ENCODE assay signal across 10 cellular contexts in genomic region chr19:10815969-10816635, GRCh38. TPM values are rescaled to one million over a fixed set of nuclear protein-coding genes. Genes with fewer than 3 reads are reported as not detected.
DNase-seq lines count a peak whose midpoint lies in the region; ATAC-seq and TF ChIP-seq lines count a peak whose summit lies in the region.
"Had no signal": no experiment of that assay in that cellular context is flagged by ENCODE, and none has a peak within 500 bp of the region (broad histone marks: within the 10 kb centered on the region; RNA-seq: fewer than 3 reads in every experiment).

No MANE protein-coding gene starts in this region.

- H3K27ac ChIP-seq in thyroid gland = peak overlapping the region in 2 of 3 donors; percentile 68 to 70

- no peak for DNase-seq in activated naive CD4-positive, alpha-beta T cell treated with anti-CD3 and anti-CD28 coated beads for 36 hours
- DNase-seq in activated naive CD4-positive, alpha-beta T cell (lab: John Stamatoyannopoulos, UW) = no peak
- no peak for DNase-seq in mesothelial cell of epicardium (ENCODE audit: low spot score in 2 of 2, unreplicated experiment in 2 of 2)
- no peak for DNase-seq in thyroid gland
- no peak for DNase-seq in NCI-H2029 treated with DMSO at 0.1 percent for 48 hours (lab: John Stamatoyannopoulos, UW)
- DNase-seq: AML-193 had no signal

- peaks cover 0 to 4% of the 10 kb centered on the region in 2 donors for H3K4me1 ChIP-seq in thyroid gland

- no peaks in the 10 kb centered on the region for H3K27me3 ChIP-seq in thyroid gland

- peaks cover 6% of the 10 kb centered on the region for H3K4me1 Mint-ChIP-seq in activated naive CD4-positive, alpha-beta T cell treated with anti-CD3 and anti-CD28 coated beads for 36 hours (ENCODE audit: low read depth)
- H3K4me1 Mint-ChIP-seq in brain (no peaks in the 10 kb centered on the region), mesothelial cell of epicardium (peaks cover 8% of the 10 kb centered on the region)

- no peak for TF ChIP-seq CTCF in brain (conservative IDR thresholded peaks at IDR 0.05)
- no peak for TF ChIP-seq CTCF in mesothelial cell of epicardium (IDR thresholded peaks at IDR 0.05; ENCODE audit: unreplicated experiment)
- TF ChIP-seq CTCF in thyroid gland (IDR thresholded peaks at IDR 0.05) = no peak

- H3K36me3 ChIP-seq in thyroid gland = peaks cover 15 to 23% of the 10 kb centered on the region in 2 donors

- H3K27ac Mint-ChIP-seq in activated naive CD4-positive, alpha-beta T cell treated with anti-CD3 and anti-CD28 coated beads for 36 hours = peak overlapping the region; percentile 53
- H3K27ac Mint-ChIP-seq in brain (peak overlapping the region in 4 of 5 experiments; percentile 37 to 89 (median 60)), mesothelial cell of epicardium (peak overlapping the region; percentile 96)
- H3K27ac Mint-ChIP-seq: activated T-helper 1 cell treated with anti-CD3 and anti-CD28 coated beads, Interleukin-12 subunit alpha, Interleukin-12 subunit beta, Interleukin-2, Interleukin-4 antibody, amounts not matched to agents 30 ng/mL and 10 ng/mL and 1 ng/mL, durations not matched to agents 14 hours and 24 hours and 36 hours had no signal

- peak overlapping the region in 1 of 3 donors; percentile 14 for H3K4me3 ChIP-seq in thyroid gland (replicated peaks in 1 of 3)

- 77 to 92% methylated on average over 8 to 13 of the region's 20 CpGs for WGBS in thyroid gland, 2 donors

- no peaks in the 10 kb centered on the region for H3K9me3 Mint-ChIP-seq in activated naive CD4-positive, alpha-beta T cell treated with anti-CD3 and anti-CD28 coated beads for 36 hours
- H3K9me3 Mint-ChIP-seq in brain (peaks cover 0 to 2% (median 0%) of the 10 kb centered on the region in 5 experiments), mesothelial cell of epicardium (no peaks in the 10 kb centered on the region)
- H3K9me3 Mint-ChIP-seq: activated T-helper 1 cell treated with anti-CD3 and anti-CD28 coated beads, Interleukin-12 subunit alpha, Interleukin-12 subunit beta, Interleukin-2, Interleukin-4 antibody, amounts not matched to agents 30 ng/mL and 10 ng/mL and 1 ng/mL, durations not matched to agents 14 hours and 24 hours and 36 hours had no signal

- ATAC-seq in GM21381 (IDR thresholded peaks at IDR 0.05; ENCODE audit: unreplicated experiment) = no peak
- no peak for ATAC-seq in HG03025 (IDR thresholded peaks at IDR 0.05; ENCODE audit: low FRiP score, unreplicated experiment)

- H3K4me3 Mint-ChIP-seq in activated naive CD4-positive, alpha-beta T cell treated with anti-CD3 and anti-CD28 coated beads for 36 hours = no peak overlapping the region
- H3K4me3 Mint-ChIP-seq in brain (peak overlapping the region in 3 of 5 experiments; percentile 52 to 77 (median 57)), mesothelial cell of epicardium (peak overlapping the region; percentile 64)
- H3K4me3 Mint-ChIP-seq: activated T-helper 1 cell treated with anti-CD3 and anti-CD28 coated beads, Interleukin-12 subunit alpha, Interleukin-12 subunit beta, Interleukin-2, Interleukin-4 antibody, amounts not matched to agents 30 ng/mL and 10 ng/mL and 1 ng/mL, durations not matched to agents 14 hours and 24 hours and 36 hours had no signal

- intact Hi-C loops in activated naive CD4-positive, alpha-beta T cell treated with anti-CD3 and anti-CD28 coated beads for 36 hours (cut with micrococcal nuclease) = no loop called here
- intact Hi-C loops in thyroid gland (cut with DNase I) = no loop called here

- CTCF ChIA-PET in activated naive CD4-positive, alpha-beta T cell treated with anti-CD3 and anti-CD28 coated beads for 36 hours (lab: Charles Lee) = no interaction called here

- peaks cover 17% of the 10 kb centered on the region for H3K36me3 Mint-ChIP-seq in activated naive CD4-positive, alpha-beta T cell treated with anti-CD3 and anti-CD28 coated beads for 36 hours (ENCODE audit: low read depth)
- H3K36me3 Mint-ChIP-seq in brain (peaks cover 42% of the 10 kb centered on the region), mesothelial cell of epicardium (peaks cover 31% of the 10 kb centered on the region)

- no peaks in the 10 kb centered on the region for H3K9me3 ChIP-seq in thyroid gland

- H3K27me3 Mint-ChIP-seq in activated naive CD4-positive, alpha-beta T cell treated with anti-CD3 and anti-CD28 coated beads for 36 hours (ENCODE audit: low read depth) = no peaks in the 10 kb centered on the region
- H3K27me3 Mint-ChIP-seq in brain (no peaks in the 10 kb centered on the region), mesothelial cell of epicardium (ENCODE audit: low read depth) (no peaks in the 10 kb centered on the region)

- TF ChIP-seq POLR2A in thyroid gland (IDR thresholded peaks at IDR 0.05) = no peak

RNA-seq across cellular contexts. Expression of gene TMED1, which starts 19.9 kb away (rescaled TPM):
- 10 to 100 TPM; 15.3 to 16.7 TPM for total RNA-seq in activated naive CD4-positive, alpha-beta T cell treated with anti-CD3 and anti-CD28 coated beads for 36 hours
- polyA plus RNA-seq in brain (ENCODE audit: insufficient read depth, low read depth, low replicate concordance) = 29.0 TPM
- total RNA-seq in mesothelial cell of epicardium (30.0 to 35.0 TPM (median 30.9 TPM) in 3 replicates), thyroid gland (10 to 100 TPM; 41.2 to 71.3 (median 48.7) TPM)

RNA-seq across cellular contexts. Expression of gene C19orf38, which starts 32.1 kb away (rescaled TPM):
- 1 to 10 TPM; 4.4 to 4.8 TPM for total RNA-seq in activated naive CD4-positive, alpha-beta T cell treated with anti-CD3 and anti-CD28 coated beads for 36 hours
- polyA plus RNA-seq in brain (ENCODE audit: insufficient read depth, low read depth, low replicate concordance) = 1.9 TPM
- 2.0 to 2.5 TPM (median 2.3 TPM) in 3 replicates for total RNA-seq in mesothelial cell of epicardium
- 1 to 10 TPM in 2 of 4 donors, not detected in 2; 1.5 to 1.7 TPM for total RNA-seq in thyroid gland

RNA-seq across cellular contexts. Expression of gene CARM1, which starts 55.3 kb away (rescaled TPM):
- 10 to 100 TPM; 88.4 to 89.3 TPM for total RNA-seq in activated naive CD4-positive, alpha-beta T cell treated with anti-CD3 and anti-CD28 coated beads for 36 hours
- polyA plus RNA-seq in brain (ENCODE audit: insufficient read depth, low read depth, low replicate concordance) = 40.8 TPM
- total RNA-seq in mesothelial cell of epicardium (71.4 to 78.0 TPM (median 76.4 TPM) in 3 replicates), thyroid gland (10 to 100 TPM; 12.2 to 14.8 (median 13.1) TPM)
